Comparison of ENCODE assay signal across 2 cellular contexts in genomic region chr3:38638354-38638753, GRCh38.
TF ChIP-seq lines count a peak whose summit lies in the region.

No MANE protein-coding gene starts in this region.

TF ChIP-seq in GM23338, 12 proteins besides CTCF, POLR2A, EP300 and RAD21:
- TF ChIP-seq JUNB (IDR thresholded peaks at IDR 0.05; ENCODE audit: unreplicated experiment) (no peak), EZH2 (IDR thresholded peaks at IDR 0.05; ENCODE audit: low read depth, unreplicated experiment) (no peak), EZH2phosphoT487 (IDR thresholded peaks at IDR 0.05; ENCODE audit: unreplicated experiment) (no peak)

TF ChIP-seq in H1, 55 proteins besides CTCF, POLR2A, EP300 and RAD21:
- TF ChIP-seq KDM1A (IDR thresholded peaks at IDR 0.05; ENCODE audit: borderline replicate concordance, low read length): no peak
- TF ChIP-seq POU5F1 (IDR thresholded peaks at IDR 0.05; ENCODE audit: low read depth, low read length): no peak
- no peak for TF ChIP-seq JUN (IDR thresholded peaks at IDR 0.05; ENCODE audit: low read depth, low read length)
- TF ChIP-seq FOSL1 (IDR thresholded peaks at IDR 0.05; ENCODE audit: insufficient read depth, low read depth, low read length): no peak
- no peak for TF ChIP-seq SRF (IDR thresholded peaks at IDR 0.05; ENCODE audit: low read depth, low read length)
- no peak for TF ChIP-seq SP2 (IDR thresholded peaks at IDR 0.05; ENCODE audit: low read length)
- no peak for TF ChIP-seq BACH1 (IDR thresholded peaks at IDR 0.05; ENCODE audit: low read length)
- TF ChIP-seq SIRT6 (IDR thresholded peaks at IDR 0.05; ENCODE audit: low read length): no peak
